Comparison of ENCODE assay signal across 31 cellular contexts in the genomic region with DNA sequence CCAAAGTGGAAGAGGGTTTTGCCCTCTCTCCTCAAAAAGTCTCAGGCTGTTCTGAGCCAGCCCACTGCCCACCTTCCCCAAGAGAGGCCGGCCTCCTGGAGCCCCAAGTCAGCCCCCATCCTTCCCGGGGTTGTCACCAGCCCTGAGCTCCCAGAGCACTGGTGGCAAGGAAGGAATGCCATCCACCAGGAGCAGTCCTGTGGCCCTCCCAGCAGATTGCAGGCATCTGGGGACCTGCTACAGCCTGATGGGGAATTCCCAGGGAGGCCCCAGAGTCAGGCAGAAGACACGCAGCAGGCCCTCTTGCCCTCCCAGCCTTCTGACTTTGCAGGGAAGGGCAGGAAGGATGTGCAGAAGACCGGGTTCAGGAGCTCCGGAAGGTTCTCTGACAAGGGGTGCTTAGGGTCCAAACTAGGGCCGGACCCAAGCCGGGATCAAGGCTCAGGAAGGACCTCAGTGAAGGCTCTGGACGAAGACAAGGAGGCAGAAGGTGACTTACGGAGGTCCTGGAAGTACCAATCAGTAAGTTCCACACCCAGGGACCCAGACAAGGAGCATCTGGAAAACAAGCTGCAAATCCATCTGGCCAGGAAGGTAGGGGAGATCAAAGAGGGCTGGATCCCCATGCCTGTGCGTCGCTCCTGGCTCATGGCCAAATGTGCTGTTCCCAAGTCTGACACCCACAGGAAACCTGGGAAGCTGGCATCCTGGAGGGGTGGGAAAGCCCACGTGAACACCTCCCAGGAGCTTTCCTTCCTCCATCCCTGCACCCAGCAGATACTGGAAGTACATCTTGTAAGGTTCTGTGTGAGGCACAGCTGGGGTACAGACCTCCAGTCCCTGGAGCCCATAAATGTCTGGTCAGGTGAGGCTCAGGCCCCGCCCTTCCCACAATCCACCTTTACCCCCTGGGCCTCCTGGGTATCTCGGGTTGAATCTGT. TPM values are rescaled to one million over a fixed set of nuclear protein-coding genes. Genes with fewer than 3 reads are reported as not detected.
"Had no signal": no experiment of that assay in that cellular context is flagged by ENCODE, and none has a peak within 500 bp of the region (broad histone marks: within the 10 kb centered on the region; RNA-seq: fewer than 3 reads in every experiment).

No MANE protein-coding gene starts in this region.

- H3K4me1 Mint-ChIP-seq: activated B cell treated with CpG ODN at 0.5 μM for 24 hours; activated naive CD4-positive, alpha-beta T cell treated with anti-CD3 and anti-CD28 coated beads, Interleukin-2, amount 10 ng/mL, durations not matched to agents 7 days and 5 days; activated naive CD8-positive, alpha-beta T cell treated with anti-CD3 and anti-CD28 coated beads, Interleukin-2, amount 10 ng/mL, durations not matched to agents 7 days and 5 days; mesothelial cell of epicardium; T-cell had no signal

- H3K27me3 ChIP-seq: brain microvascular endothelial cell, gastroesophageal sphincter, hepatocyte, pancreas, testis, transverse colon had no signal

- H3K27ac Mint-ChIP-seq: activated B cell treated with CpG ODN at 0.5 μM for 24 hours; activated naive CD4-positive, alpha-beta T cell treated with anti-CD3 and anti-CD28 coated beads, Interleukin-2, amount 10 ng/mL, durations not matched to agents 7 days and 5 days; activated naive CD8-positive, alpha-beta T cell treated with anti-CD3 and anti-CD28 coated beads, Interleukin-2, amount 10 ng/mL, durations not matched to agents 7 days and 5 days; activated T-cell treated with anti-CD3 and anti-CD28 coated beads, Interleukin-2, amount 50 U/mL, for 24 hours; effector memory CD8-positive, alpha-beta T cell; mesothelial cell of epicardium; naive thymus-derived CD4-positive, alpha-beta T cell; T-cell had no signal

- H3K9me3 ChIP-seq: gastroesophageal sphincter, pancreas, prostate gland, testis, transverse colon had no signal

- H3K4me1 ChIP-seq: gastroesophageal sphincter, pancreas, prostate gland, testis, transverse colon had no signal

- H3K4me3 ChIP-seq: gastroesophageal sphincter, hepatocyte, pancreas, prostate gland, testis, transverse colon had no signal

- H3K9me3 Mint-ChIP-seq: activated B cell treated with CpG ODN at 0.5 μM for 24 hours; activated naive CD4-positive, alpha-beta T cell treated with anti-CD3 and anti-CD28 coated beads, Interleukin-2, amount 10 ng/mL, durations not matched to agents 7 days and 5 days; activated naive CD8-positive, alpha-beta T cell treated with anti-CD3 and anti-CD28 coated beads, Interleukin-2, amount 10 ng/mL, durations not matched to agents 7 days and 5 days; activated T-cell treated with anti-CD3 and anti-CD28 coated beads, Interleukin-2, amount 50 U/mL, for 24 hours; effector memory CD8-positive, alpha-beta T cell; mesothelial cell of epicardium; naive thymus-derived CD4-positive, alpha-beta T cell; T-cell had no signal

- H3K36me3 ChIP-seq: brain microvascular endothelial cell, gastroesophageal sphincter, pancreas, prostate gland, transverse colon had no signal

- H3K36me3 Mint-ChIP-seq: activated naive CD4-positive, alpha-beta T cell treated with anti-CD3 and anti-CD28 coated beads, Interleukin-2, amount 10 ng/mL, durations not matched to agents 7 days and 5 days; activated naive CD8-positive, alpha-beta T cell treated with anti-CD3 and anti-CD28 coated beads, Interleukin-2, amount 10 ng/mL, durations not matched to agents 7 days and 5 days; mesothelial cell of epicardium; naive thymus-derived CD4-positive, alpha-beta T cell; T-cell had no signal

- DNase-seq: activated B cell treated with CpG ODN at 0.5 μM for 24 hours; activated CD4-positive, alpha-beta T cell treated with anti-CD3 and anti-CD28 coated beads, Interleukin-2, amount 50 U/mL, for 4 hours; activated CD8-positive, alpha-beta memory T cell treated with anti-CD3 and anti-CD28 coated beads for 24 hours; activated CD8-positive, alpha-beta memory T cell treated with anti-CD3 and anti-CD28 coated beads, Interleukin-2, amount 50 U/mL, for 4 hours; activated gamma-delta T cell; activated naive CD4-positive, alpha-beta T cell treated with anti-CD3 and anti-CD28 coated beads, Interleukin-2, amount 10 ng/mL, durations not matched to agents 7 days and 5 days; activated naive CD8-positive, alpha-beta T cell treated with anti-CD3 and anti-CD28 coated beads, Interleukin-2, amount 10 ng/mL, durations not matched to agents 7 days and 5 days; activated T-cell treated with anti-CD3 and anti-CD28 coated beads, Interleukin-2, amount 50 U/mL, for 24 hours; brain microvascular endothelial cell; caudate nucleus; cortex of kidney; effector memory CD8-positive, alpha-beta T cell; erythroblast; naive thymus-derived CD4-positive, alpha-beta T cell; nucleus accumbens; pancreas; stimulated activated CD4-positive, alpha-beta T cell treated with anti-CD3 and anti-CD28 coated beads, Interleukin-2, amount 100 ng/mL, for 48 hours; stimulated activated naive CD8-positive, alpha-beta T cell treated with anti-CD3 and anti-CD28 coated beads, Interleukin-15, Interleukin-2, amounts not matched to agents 100 U/mL and 50 U/mL, for 24 hours; T-cell; testis; transverse colon had no signal

- H3K4me3 Mint-ChIP-seq: activated B cell treated with CpG ODN at 0.5 μM for 24 hours; activated naive CD4-positive, alpha-beta T cell treated with anti-CD3 and anti-CD28 coated beads, Interleukin-2, amount 10 ng/mL, durations not matched to agents 7 days and 5 days; activated naive CD8-positive, alpha-beta T cell treated with anti-CD3 and anti-CD28 coated beads, Interleukin-2, amount 10 ng/mL, durations not matched to agents 7 days and 5 days; activated T-cell treated with anti-CD3 and anti-CD28 coated beads, Interleukin-2, amount 50 U/mL, for 24 hours; effector memory CD8-positive, alpha-beta T cell; mesothelial cell of epicardium; naive thymus-derived CD4-positive, alpha-beta T cell; T-cell had no signal

- H3K27ac ChIP-seq: brain microvascular endothelial cell, gastroesophageal sphincter, hepatocyte, pancreas, prostate gland, testis, transverse colon had no signal

RNA-seq across cellular contexts. Expression of a gene that starts 3.8 kb away (rescaled TPM):
- total RNA-seq: activated B cell treated with CpG ODN at 0.5 μM for 24 hours; activated naive CD8-positive, alpha-beta T cell treated with anti-CD3 and anti-CD28 coated beads, Interleukin-2, amount 10 ng/mL, durations not matched to agents 7 days and 5 days; astrocyte; chondrocyte; fibroblast of lung; fibroblast of villous mesenchyme; gastroesophageal sphincter; hepatocyte; lower leg skin; naive thymus-derived CD4-positive, alpha-beta T cell; pancreas; T-cell; T-helper 2 cell treated with Interferon-gamma antibody and Interleukin-4, amounts not matched to agents 100 ng/mL and 5 ng/mL, for 36 hours; transverse colon had no signal

RNA-seq across cellular contexts. Expression of a gene that starts 31.3 kb away (rescaled TPM):
- total RNA-seq: activated B cell treated with CpG ODN at 0.5 μM for 24 hours; activated naive CD8-positive, alpha-beta T cell treated with anti-CD3 and anti-CD28 coated beads, Interleukin-2, amount 10 ng/mL, durations not matched to agents 7 days and 5 days; astrocyte; chondrocyte; fibroblast of lung; fibroblast of villous mesenchyme; gastroesophageal sphincter; hepatocyte; lower leg skin; naive thymus-derived CD4-positive, alpha-beta T cell; pancreas; T-cell; T-helper 2 cell treated with Interferon-gamma antibody and Interleukin-4, amounts not matched to agents 100 ng/mL and 5 ng/mL, for 36 hours; transverse colon had no signal
